8 cellular contexts compared by ENCODE assay signal in the genomic region with DNA sequence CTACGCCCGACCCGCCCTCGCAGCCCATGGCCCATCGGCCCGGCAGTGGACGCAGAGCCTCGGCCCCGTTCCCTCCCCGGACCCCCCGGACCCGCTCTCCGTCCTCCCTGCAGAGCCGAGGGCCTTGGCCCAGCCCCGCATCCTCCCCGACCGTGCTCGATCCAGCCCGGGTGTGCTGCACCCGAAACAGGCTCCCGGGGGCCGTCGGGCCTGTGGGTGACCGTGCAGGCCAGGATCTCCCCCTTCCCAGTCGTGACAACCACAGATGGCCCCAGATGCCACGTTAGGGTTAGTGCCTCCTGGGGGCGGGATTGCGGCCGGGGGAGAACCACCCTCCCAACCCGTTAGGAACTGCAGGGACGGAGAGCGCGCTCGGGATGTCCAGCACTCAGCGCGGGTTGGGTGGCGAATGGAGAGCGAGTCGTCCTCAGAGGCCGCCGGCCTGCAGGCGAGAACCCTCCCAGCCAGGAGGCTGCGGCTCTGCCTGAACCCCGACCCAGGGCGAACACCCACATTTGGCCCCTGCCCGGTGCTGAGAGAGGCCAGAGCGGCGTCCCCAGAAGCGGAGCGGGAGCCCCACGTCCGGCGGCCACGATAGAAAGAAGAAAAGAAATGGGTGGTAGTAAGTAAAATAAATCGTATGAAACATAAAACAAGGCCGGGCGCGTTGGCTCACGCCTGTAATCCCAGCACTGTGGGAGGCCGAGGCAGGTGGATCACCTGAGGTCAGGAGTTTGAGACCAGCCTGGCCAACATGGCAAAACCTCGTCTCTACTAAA. TPM values are rescaled to one million over a fixed set of nuclear protein-coding genes. Genes with fewer than 3 reads are reported as not detected.
DNase-seq lines count a peak whose midpoint lies in the region; ATAC-seq and TF ChIP-seq lines count a peak whose summit lies in the region.

No MANE protein-coding gene starts in this region.

- H3K36me3 ChIP-seq in Panc1 (ENCODE audit: control insufficient read depth, insufficient read depth, low read length): no peaks in the 10 kb centered on the region; the same call in 1 of the 2 replicates

- no peaks in the 10 kb centered on the region for H3K27me3 ChIP-seq in Panc1 (ENCODE audit: control insufficient read depth, insufficient read depth, low read length)

- peaks cover 24% of the 10 kb centered on the region for H3K4me1 ChIP-seq in Panc1 (ENCODE audit: control insufficient read depth, insufficient read depth, low read length)

- CTCF ChIA-PET in activated naive CD4-positive, alpha-beta T cell treated with anti-CD3 and anti-CD28 coated beads, Interleukin-2, amount 10 ng/mL, durations not matched to agents 7 days and 5 days (lab: Charles Lee): interaction anchor here (0.9 to 2.1 kb wide), 4 partner anchors 15 to 21 kb away, joined by 3 to 12 read pairs (median 8); no protein-coding TSS in a partner anchor
- CTCF ChIA-PET in Panc1 (lab: Charles Lee): no interaction called here

- in situ Hi-C loops in Panc1 (cut with HindIII; ENCODE audit: low pct_unique_long_range_greater_than_20kb, low sequenced_read_pairs): no loop called here

- peak overlapping the region; percentile 84 for H3K27ac Mint-ChIP-seq in activated naive CD4-positive, alpha-beta T cell treated with anti-CD3 and anti-CD28 coated beads, Interleukin-2, amount 10 ng/mL, durations not matched to agents 7 days and 5 days

- H3K4me3 ChIP-seq in Panc1 (ENCODE audit: low read depth in 2 of 2, low read length in 2 of 2): peak overlapping the region; percentile 67 to 76

- intact Hi-C loops in Panc1 (cut with micrococcal nuclease; ENCODE audit: unreplicated experiment): no loop called here

- peak overlapping the region; percentile 84 for H3K27ac ChIP-seq in Panc1 (ENCODE audit: low read length)

- H3K36me3 Mint-ChIP-seq in activated naive CD4-positive, alpha-beta T cell treated with anti-CD3 and anti-CD28 coated beads, Interleukin-2, amount 10 ng/mL, durations not matched to agents 7 days and 5 days: no peaks in the 10 kb centered on the region

- peaks cover 19% of the 10 kb centered on the region for H3K4me1 Mint-ChIP-seq in activated naive CD4-positive, alpha-beta T cell treated with anti-CD3 and anti-CD28 coated beads, Interleukin-2, amount 10 ng/mL, durations not matched to agents 7 days and 5 days

- no TSS peak for BruUV-seq in Panc1 (replicated peaks; lab: Mats Ljungman, UMichigan)

- H3K4me3 Mint-ChIP-seq in activated naive CD4-positive, alpha-beta T cell treated with anti-CD3 and anti-CD28 coated beads, Interleukin-2, amount 10 ng/mL, durations not matched to agents 7 days and 5 days: peak overlapping the region; percentile 79

- H3K9me3 Mint-ChIP-seq in activated naive CD4-positive, alpha-beta T cell treated with anti-CD3 and anti-CD28 coated beads, Interleukin-2, amount 10 ng/mL, durations not matched to agents 7 days and 5 days: peaks cover 7% of the 10 kb centered on the region

- ATAC-seq in Panc1: peak; percentile 47
- no peak for ATAC-seq in GM21526 (IDR thresholded peaks at IDR 0.05; ENCODE audit: low FRiP score, unreplicated experiment)

- H3K9me3 ChIP-seq in Panc1 (ENCODE audit: control insufficient read depth, insufficient read depth, low read depth, low read length): no peaks in the 10 kb centered on the region

- H3K27me3 Mint-ChIP-seq in activated naive CD4-positive, alpha-beta T cell treated with anti-CD3 and anti-CD28 coated beads, Interleukin-2, amount 10 ng/mL, durations not matched to agents 7 days and 5 days: peaks cover 26% of the 10 kb centered on the region

- no peak for TF ChIP-seq CTCF in Panc1 (IDR thresholded peaks at IDR 0.05)

- POLR2A ChIA-PET in Panc1 (lab: Charles Lee): interaction anchor here (0.6 kb wide), 2 partner anchors 11 to 113 kb away, joined by 3 read pairs; no protein-coding TSS in a partner anchor

- DNase-seq in activated naive CD4-positive, alpha-beta T cell treated with anti-CD3 and anti-CD28 coated beads, Interleukin-2, amount 10 ng/mL, durations not matched to agents 7 days and 5 days: no peak
- no peak for DNase-seq in activated naive CD4-positive, alpha-beta T cell treated with Interleukin-2 at 50 U/mL for 16 hours
- DNase-seq in Panc1 (ENCODE audit: low read depth, low spot score) (no peak), epidermal melanocyte (ENCODE audit: insufficient read length, low spot score) (peak; percentile 38), myocyte (ENCODE audit: low read depth) (peak; percentile 71), NOMO-1 treated with dmso at 0.1 percent for 144 hours (lab: John Stamatoyannopoulos, UW; ENCODE audit: unreplicated experiment) (no peak), SW480 (ENCODE audit: low spot score) (no peak)

RNA-seq across cellular contexts. Expression of a gene that starts 6.7 kb away (rescaled TPM):
- total RNA-seq in Panc1 (2021; ENCODE audit: unreplicated experiment): 0.54 TPM
- 3.6 TPM for polyA plus RNA-seq in Panc1 (2012; ENCODE audit: insufficient read length)
- 0.29 and 0.52 TPM in 2 replicates for total RNA-seq in myocyte
- 1.7 TPM for polyA plus RNA-seq in myocyte (2012)

RNA-seq across cellular contexts. Expression of a gene that starts 17.7 kb away (rescaled TPM):
- total RNA-seq in Panc1 (2021; ENCODE audit: unreplicated experiment) (17.6 TPM), myocyte (64.5 and 75.2 TPM in 2 replicates)
- 19.7 TPM for polyA plus RNA-seq in Panc1 (2012; ENCODE audit: insufficient read length)
- 14.5 TPM for polyA plus RNA-seq in myocyte (2012)

RNA-seq across cellular contexts. Expression of a gene that starts 28.8 kb away (rescaled TPM):
- 6.7 TPM for total RNA-seq in Panc1 (2021; ENCODE audit: unreplicated experiment)
- polyA plus RNA-seq in Panc1 (2012; ENCODE audit: insufficient read length): 26.8 TPM
- total RNA-seq in myocyte: 4.4 and 7.9 TPM in 2 replicates
- polyA plus RNA-seq in myocyte (2012): 18.2 TPM

RNA-seq across cellular contexts. Expression of a gene that starts 42.0 kb away (rescaled TPM):
- total RNA-seq in Panc1 (2021; ENCODE audit: unreplicated experiment) (80.5 TPM), myocyte (103 and 139 TPM in 2 replicates)
- polyA plus RNA-seq in Panc1 (2012; ENCODE audit: insufficient read length): 116 TPM
- polyA plus RNA-seq in myocyte (2012): 85.6 TPM

RNA-seq across cellular contexts. Expression of a gene that starts 54.2 kb away (rescaled TPM):
- total RNA-seq in Panc1 (2021; ENCODE audit: unreplicated experiment): 0.69 TPM
- 1.4 TPM for polyA plus RNA-seq in Panc1 (2012; ENCODE audit: insufficient read length)
- total RNA-seq in myocyte: not detected in 2 replicates
- polyA plus RNA-seq in myocyte (2012): 0.14 TPM

Comparison
In these comparisons a context has a peak if more than half of its experiments do, and no peak if none do; other contexts are left out.
1. DNase-seq: peak in epidermal melanocyte (single experiment) and myocyte (single experiment); none in activated naive CD4-positive, alpha-beta T cell treated with anti-CD3 and anti-CD28 coated beads, Interleukin-2, amount 10 ng/mL, durations not matched to agents 7 days and 5 days (single experiment), activated naive CD4-positive, alpha-beta T cell treated with Interleukin-2 at 50 U/mL for 16 hours (single experiment), Panc1 (single experiment), NOMO-1 treated with dmso at 0.1 percent for 144 hours (single experiment) and SW480 (single experiment).